ENCODE assay signal across 32 cellular contexts in genomic region chr9:20962487-20962886, GRCh38.
"Had no signal": no experiment of that assay in that cellular context is flagged by ENCODE, and none has a peak within 500 bp of the region (broad histone marks: within the 10 kb centered on the region; RNA-seq: fewer than 3 reads in every experiment).

No MANE protein-coding gene starts in this region.

- H3K27ac ChIP-seq: brain microvascular endothelial cell, gastrocnemius medialis, heart left ventricle, WERI-Rb-1 had no signal

- DNase-seq: activated B cell treated with CpG ODN at 0.5 μM for 24 hours; activated CD4-positive, alpha-beta T cell treated with anti-CD3 and anti-CD28 coated beads for 48 hours; activated CD4-positive, alpha-beta T cell treated with anti-CD3 and anti-CD28 coated beads, Interleukin-2, amount 50 U/mL, for 1 hour; activated CD4-positive, alpha-beta T cell treated with anti-CD3 and anti-CD28 coated beads, Interleukin-2, amount 50 U/mL, for 48 hours; activated CD8-positive, alpha-beta memory T cell treated with anti-CD3 and anti-CD28 coated beads for 24 hours; activated CD8-positive, alpha-beta T cell treated with anti-CD3 and anti-CD28 coated beads for 36 hours; activated effector memory CD4-positive, alpha-beta T cell treated with Interleukin-2 at 50 U/mL for 16 hours; activated gamma-delta T cell treated with Interleukin-2 at 50 U/mL for 16 hours; activated naive CD4-positive, alpha-beta T cell treated with anti-CD3 and anti-CD28 coated beads, Interleukin-2, amount 50 U/mL, for 16 hours; activated naive CD4-positive, alpha-beta T cell treated with Interleukin-2 at 50 U/mL for 16 hours; activated T-cell treated with anti-CD3 and anti-CD28 coated beads, Interleukin-2, amount 50 U/mL, for 4 hours; amniotic stem cell; anterior cingulate cortex; brain microvascular endothelial cell; cortex of kidney; dermis blood vessel endothelial cell; effector CD4-positive, alpha-beta T cell; effector memory CD8-positive, alpha-beta T cell; erythroblast; gastrocnemius medialis; glutamatergic neuron; heart left ventricle; T-helper 1 cell; T-helper 17 cell; T1000; WERI-Rb-1 had no signal

- H3K9me3 ChIP-seq: esophagus muscularis mucosa, gastrocnemius medialis had no signal

- H3K4me3 ChIP-seq: esophagus muscularis mucosa, gastrocnemius medialis, heart left ventricle had no signal

- H3K36me3 ChIP-seq: brain microvascular endothelial cell, esophagus muscularis mucosa, gastrocnemius medialis, WERI-Rb-1 had no signal

- ATAC-seq: activated CD4-positive, CD25-positive, alpha-beta regulatory T cell treated with anti-CD3 and anti-CD28 coated beads, Interleukin-2, amount 50 U/mL, for 24 hours; activated CD8-positive, alpha-beta T cell treated with anti-CD3 and anti-CD28 coated beads for 36 hours; activated T-cell treated with anti-CD3 and anti-CD28 coated beads, Interleukin-2, amount 50 U/mL, for 4 hours; activated T-helper 17 cell treated with anti-CD3 and anti-CD28 coated beads, Interleukin-2, amount 50 U/mL, for 72 hours; effector memory CD8-positive, alpha-beta T cell; gastrocnemius medialis; heart left ventricle; T-helper 17 cell had no signal

- FAIRE-seq: astrocyte, bronchial epithelial cell, colon had no signal

- H3K27me3 ChIP-seq: brain microvascular endothelial cell, esophagus muscularis mucosa, gastrocnemius medialis, heart left ventricle had no signal

- H3K4me1 ChIP-seq: gastrocnemius medialis, heart left ventricle had no signal
